21 cellular contexts compared by ENCODE assay signal in the genomic region with DNA sequence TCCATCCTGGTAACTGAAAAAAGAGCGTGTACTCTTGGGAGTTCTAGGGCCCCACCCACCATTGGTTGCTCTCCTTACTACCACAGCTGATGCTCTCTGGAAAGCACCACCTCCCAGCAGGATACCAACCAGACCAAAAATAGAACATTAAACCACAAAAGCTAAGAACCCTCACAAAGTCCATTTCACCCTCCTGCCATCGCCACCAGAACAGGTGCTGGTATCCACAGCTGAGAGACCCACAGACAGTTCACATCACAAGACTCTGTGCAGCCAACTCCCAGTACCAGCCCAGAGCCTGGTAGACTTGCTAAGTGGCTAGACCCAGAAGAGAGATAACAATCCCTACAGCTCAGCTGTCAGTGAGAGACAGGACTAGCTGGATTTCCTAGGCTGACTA.
"Had no signal": no experiment of that assay in that cellular context is flagged by ENCODE, and none has a peak within 500 bp of the region (broad histone marks: within the 10 kb centered on the region; RNA-seq: fewer than 3 reads in every experiment).

No MANE protein-coding gene starts in this region.

- H3K9me3 ChIP-seq: gastrocnemius medialis, prostate gland, thyroid gland, vagina had no signal

- H3K4me2 ChIP-seq: hepatocyte had no signal

- H3K79me2 ChIP-seq: hepatocyte had no signal

- H3K4me3 ChIP-seq: gastrocnemius medialis, heart left ventricle, hepatocyte, left lung, prostate gland, right atrium auricular region, stomach, thyroid gland, vagina had no signal

- H3K36me3 ChIP-seq: gastrocnemius medialis, heart left ventricle, left lung, prostate gland, right atrium auricular region, stomach, thyroid gland, vagina had no signal

- H3K27ac ChIP-seq: epithelial cell of prostate, gastrocnemius medialis, heart left ventricle, hepatocyte, left lung, prostate gland, right atrium auricular region, stomach, thyroid gland, vagina had no signal

- ATAC-seq: esophagus mucosa; gastrocnemius medialis; heart left ventricle; left cardiac atrium; left lung; natural killer cell; sciatic nerve; stimulated activated effector memory CD8-positive, alpha-beta T cell treated with anti-CD3 and anti-CD28 coated beads, Interleukin-12 subunit alpha, Interleukin-12 subunit beta, amount 100 ng/mL, for 72 hours had no signal

- H3K27me3 ChIP-seq: gastrocnemius medialis, heart left ventricle, hepatocyte, left lung, right atrium auricular region, stomach, thyroid gland, vagina had no signal

- H2AFZ ChIP-seq: hepatocyte had no signal

- DNase-seq: cortex of kidney; foreskin fibroblast; gastrocnemius medialis; heart left ventricle; left cardiac atrium; left lung; natural killer cell; stimulated activated CD4-positive, alpha-beta T cell treated with anti-CD3 and anti-CD28 coated beads, Interleukin-2, amount 100 ng/mL, for 24 hours; stimulated activated CD4-positive, alpha-beta T cell treated with anti-CD3 and anti-CD28 coated beads, Interleukin-4, amount 100 ng/mL, for 24 hours; stimulated activated naive CD4-positive, alpha-beta T cell treated with Interleukin-2 at 50 U/mL for 16 hours; stomach; thyroid gland; trophoblast cell had no signal

- H3K4me1 ChIP-seq: gastrocnemius medialis, heart left ventricle, left lung, prostate gland, right atrium auricular region, stomach, thyroid gland, vagina had no signal
